20 cellular contexts compared by ENCODE assay signal in the genomic region with DNA sequence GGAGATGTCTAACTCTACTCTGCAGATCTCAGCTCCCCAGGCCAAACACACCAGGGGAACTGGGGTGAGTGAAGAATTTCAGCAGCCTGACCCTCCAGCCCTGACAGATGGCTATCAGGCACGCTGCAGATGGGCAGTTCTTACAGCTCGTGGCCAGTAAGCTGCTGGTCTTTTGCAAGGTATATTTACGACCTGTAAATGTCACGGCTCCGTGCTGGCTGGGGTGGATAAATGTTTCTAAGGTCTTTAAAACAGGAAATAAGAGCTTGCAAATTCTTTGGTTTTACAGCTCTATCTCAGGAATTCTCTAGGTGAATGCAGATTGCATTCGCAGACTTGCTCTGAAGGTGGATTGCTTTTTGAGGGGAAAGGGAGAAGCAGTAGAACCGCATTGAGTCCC. TPM values are rescaled to one million over a fixed set of nuclear protein-coding genes. Genes with fewer than 3 reads are reported as not detected.
DNase-seq lines count a peak whose midpoint lies in the region; FAIRE-seq and TF ChIP-seq lines count a peak whose summit lies in the region.
"Had no signal": no experiment of that assay in that cellular context is flagged by ENCODE, and none has a peak within 500 bp of the region (broad histone marks: within the 10 kb centered on the region; RNA-seq: fewer than 3 reads in every experiment).

No MANE protein-coding gene starts in this region.

- H3K27me3 Mint-ChIP-seq in activated naive CD4-positive, alpha-beta T cell treated with anti-CD3 and anti-CD28 coated beads, Interleukin-2, amount 10 ng/mL, durations not matched to agents 7 days and 5 days, result no peaks in the 10 kb centered on the region
- H3K27me3 Mint-ChIP-seq: activated naive CD8-positive, alpha-beta T cell; memory B cell had no signal

- H3K27me3 ChIP-seq in mucosa of stomach (ENCODE audit: control insufficient read depth, insufficient read depth, low read length), result no peaks in the 10 kb centered on the region
- H3K27me3 ChIP-seq: uterus had no signal

- DNase-seq in HTR-8/SVneo (ENCODE audit: insufficient read length, low spot score) (peak; percentile 51), cerebellar cortex (ENCODE audit: low spot score) (peak; percentile 88), SK-N-DZ (ENCODE audit: low spot score) (no peak), DMS79 (lab: John Stamatoyannopoulos, UW) (no peak), GDM1 (lab: John Stamatoyannopoulos, UW) (no peak)
- no peak for DNase-seq in activated naive CD4-positive, alpha-beta T cell treated with anti-CD3 and anti-CD28 coated beads, Interleukin-2, amount 10 ng/mL, durations not matched to agents 7 days and 5 days
- DNase-seq: activated T-cell treated with anti-CD3 and anti-CD28 coated beads, Interleukin-2, amount 50 U/mL, for 4 hours; cortex of kidney; DMS153; Kasumi-1; NCI-H1105 treated with DMSO at 0.1 percent for 48 hours; NCI-H510A; SHP77 treated with DMSO at 0.1 percent for 48 hours; stimulated activated CD4-positive, alpha-beta T cell treated with anti-CD3 and anti-CD28 coated beads, Interleukin-4, amount 100 ng/mL, for 4 hours; uterus had no signal

- H3K9me3 ChIP-seq in mucosa of stomach (ENCODE audit: control insufficient read depth, low read length), result no peaks in the 10 kb centered on the region
- H3K9me3 ChIP-seq: uterus had no signal

- H3K27ac Mint-ChIP-seq in activated naive CD4-positive, alpha-beta T cell treated with anti-CD3 and anti-CD28 coated beads, Interleukin-2, amount 10 ng/mL, durations not matched to agents 7 days and 5 days, result no peak overlapping the region
- H3K27ac Mint-ChIP-seq: activated naive CD8-positive, alpha-beta T cell; memory B cell had no signal

- peak overlapping the region; percentile 30 for H3K27ac ChIP-seq in C4-2B
- H3K27ac ChIP-seq: uterus had no signal

- H3K36me3 Mint-ChIP-seq in activated naive CD4-positive, alpha-beta T cell treated with anti-CD3 and anti-CD28 coated beads, Interleukin-2, amount 10 ng/mL, durations not matched to agents 7 days and 5 days, result peaks cover 35% of the 10 kb centered on the region

- no peak for FAIRE-seq in HTR-8/SVneo (lab: Jason Lieb, UNC)

- TF ChIP-seq CTCF in C4-2B (conservative IDR thresholded peaks at IDR 0.05), result no peak

- CTCF ChIA-PET in activated naive CD4-positive, alpha-beta T cell treated with anti-CD3 and anti-CD28 coated beads, Interleukin-2, amount 10 ng/mL, durations not matched to agents 7 days and 5 days (lab: Charles Lee), result interaction anchor here (0.8 kb wide), 1 partner anchor 8 kb away, joined by 3 read pairs; no protein-coding TSS in a partner anchor

- no peak overlapping the region for H3K4me3 Mint-ChIP-seq in activated naive CD4-positive, alpha-beta T cell treated with anti-CD3 and anti-CD28 coated beads, Interleukin-2, amount 10 ng/mL, durations not matched to agents 7 days and 5 days
- H3K4me3 Mint-ChIP-seq: activated naive CD8-positive, alpha-beta T cell; activated T-cell treated with anti-CD3 and anti-CD28 coated beads, Interleukin-2, amount 50 U/mL, for 4 hours; memory B cell; nephron had no signal

- peaks cover 23% of the 10 kb centered on the region for H3K4me1 ChIP-seq in mucosa of stomach (ENCODE audit: control insufficient read depth, insufficient read depth, low read length)
- H3K4me1 ChIP-seq: uterus had no signal

- no peak overlapping the region for H3K4me3 ChIP-seq in mucosa of stomach (ENCODE audit: low read length)
- H3K4me3 ChIP-seq: uterus had no signal

- H3K36me3 ChIP-seq in mucosa of stomach (ENCODE audit: control insufficient read depth, insufficient read depth, low read length), result peaks cover 5% of the 10 kb centered on the region
- H3K36me3 ChIP-seq: uterus had no signal

- H3K4me1 Mint-ChIP-seq in activated naive CD4-positive, alpha-beta T cell treated with anti-CD3 and anti-CD28 coated beads, Interleukin-2, amount 10 ng/mL, durations not matched to agents 7 days and 5 days, result peaks cover 19% of the 10 kb centered on the region

- peak overlapping the region; percentile 0 for H3K9ac ChIP-seq in mucosa of stomach (ENCODE audit: low read length)

- no peaks in the 10 kb centered on the region for H3K9me3 Mint-ChIP-seq in activated naive CD4-positive, alpha-beta T cell treated with anti-CD3 and anti-CD28 coated beads, Interleukin-2, amount 10 ng/mL, durations not matched to agents 7 days and 5 days
- H3K9me3 Mint-ChIP-seq: activated T-cell treated with anti-CD3 and anti-CD28 coated beads, Interleukin-2, amount 50 U/mL, for 4 hours; memory B cell; nephron had no signal

RNA-seq across cellular contexts. Expression of gene DOP1B, which starts 10.1 kb away (rescaled TPM):
- 5.4 and 7.7 TPM in 2 replicates for polyA plus RNA-seq in SK-N-DZ (2014; cell fraction: cytosol; rRNA removed)
- 2.1 and 3.5 TPM in 2 replicates for polyA plus RNA-seq in SK-N-DZ (2014; cell fraction: nucleus; rRNA removed)

RNA-seq across cellular contexts. Expression of gene CBR3, which starts 31.8 kb away (rescaled TPM):
- polyA plus RNA-seq in SK-N-DZ (2014; cell fraction: cytosol; rRNA removed), result 0.58 and 0.92 TPM in 2 replicates
- not detected in 2 replicates for polyA plus RNA-seq in SK-N-DZ (2014; cell fraction: nucleus; rRNA removed)

Comparison
In these comparisons a context has a peak if more than half of its experiments do, and no peak if none do; other contexts are left out.
1. DNase-seq: peak in HTR-8/SVneo (single experiment) and cerebellar cortex (single experiment); none in SK-N-DZ (single experiment), activated naive CD4-positive, alpha-beta T cell treated with anti-CD3 and anti-CD28 coated beads, Interleukin-2, amount 10 ng/mL, durations not matched to agents 7 days and 5 days (single experiment), DMS79 (single experiment) and GDM1 (single experiment).